Comparison of ENCODE assay signal across 8 cellular contexts in the genomic region with DNA sequence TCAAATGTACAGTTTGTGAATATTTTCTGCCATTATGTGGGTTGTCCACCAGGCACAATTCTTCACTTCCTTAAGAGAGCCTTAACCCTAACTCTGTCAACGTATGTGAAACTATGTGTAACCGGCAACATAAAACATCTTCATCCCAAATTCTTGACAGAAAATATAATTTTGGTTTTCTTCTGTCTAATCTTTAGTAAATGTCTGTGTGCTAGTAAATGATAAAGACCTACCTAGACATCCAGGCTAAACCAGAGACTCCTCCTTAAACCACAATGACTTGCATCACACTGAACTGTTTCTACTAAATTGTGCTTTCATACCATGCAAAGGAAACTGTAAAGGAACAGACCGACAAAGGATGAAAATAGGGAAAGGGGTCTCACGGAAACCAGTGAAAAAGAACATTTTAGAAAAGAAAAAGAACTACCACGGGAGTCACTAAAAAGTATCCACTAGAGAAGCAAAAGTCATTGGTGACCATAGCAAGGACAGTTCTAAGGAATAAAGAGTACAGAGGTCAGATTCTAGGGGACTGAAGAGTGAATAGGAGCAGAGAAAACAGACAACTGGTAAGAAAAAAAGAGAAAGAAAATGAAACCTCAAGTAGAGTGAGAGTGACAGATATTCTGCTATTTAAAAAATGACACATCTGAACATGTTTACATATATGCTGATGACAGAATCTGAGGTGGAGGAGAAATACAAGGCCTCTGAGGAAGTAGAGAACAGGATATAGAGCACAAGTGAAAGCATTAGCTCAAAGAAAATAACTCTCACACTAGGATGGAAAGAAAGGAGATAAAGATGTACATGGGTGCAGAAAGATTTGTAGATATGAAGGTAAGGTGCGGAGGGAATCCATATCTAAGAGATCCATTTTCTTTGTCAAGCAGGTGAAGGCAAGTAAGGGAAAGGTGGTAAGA. TPM values are rescaled to one million over a fixed set of nuclear protein-coding genes. Genes with fewer than 3 reads are reported as not detected.
A peak's percentile ranks its signal among the peaks of the same experiment; 100 is the strongest.
DNase-seq lines count a peak whose midpoint lies in the region; ATAC-seq and TF ChIP-seq lines count a peak whose summit lies in the region.

No MANE protein-coding gene starts in this region.

- H3K9me3 ChIP-seq in breast epithelium (no peaks in the 10 kb centered on the region), thymus (ENCODE audit: control insufficient read depth) (no peaks in the 10 kb centered on the region)

- WGBS in thymus = 19% methylated on average over 6 of the region's 6 CpGs

- peak overlapping the region; percentile 3 for H3K27ac Mint-ChIP-seq in MCF 10A (ENCODE audit: low read depth, unreplicated experiment)
- H3K27ac Mint-ChIP-seq in activated naive CD4-positive, alpha-beta T cell treated with anti-CD3 and anti-CD28 coated beads, Interleukin-2, amount 50 U/mL, for 72 hours = peak overlapping the region; percentile 92
- H3K27ac Mint-ChIP-seq in Calu3 (ENCODE audit: unreplicated experiment) = no peak overlapping the region

- TF ChIP-seq POLR2A in breast epithelium (IDR thresholded peaks at IDR 0.05) = no peak

- intact Hi-C loops in MCF 10A (cut with micrococcal nuclease) (loop anchor here (2.0 kb wide), 1 partner anchor 49 kb away; a partner anchor contains a TSS), breast epithelium (cut with DNase I; ENCODE audit: low total_unique reads) (no loop called here), Calu3 (cut with micrococcal nuclease; ENCODE audit: unreplicated experiment) (no loop called here)

- H3K4me3 ChIP-seq in breast epithelium (no peak overlapping the region), thymus (ENCODE audit: low read length) (no peak overlapping the region)

- no peaks in the 10 kb centered on the region for H3K36me3 ChIP-seq in breast epithelium
- H3K36me3 ChIP-seq in thymus (ENCODE audit: control insufficient read depth, insufficient read depth) = no peaks in the 10 kb centered on the region

- H3K9me3 Mint-ChIP-seq in MCF 10A (ENCODE audit: unreplicated experiment) = no peaks in the 10 kb centered on the region
- H3K9me3 Mint-ChIP-seq in activated naive CD4-positive, alpha-beta T cell treated with anti-CD3 and anti-CD28 coated beads, Interleukin-2, amount 50 U/mL, for 72 hours = peaks cover 0 to 4% of the 10 kb centered on the region in 2 donors
- no peaks in the 10 kb centered on the region for H3K9me3 Mint-ChIP-seq in Calu3 (ENCODE audit: low read depth, unreplicated experiment)

- BruUV-seq in MCF 10A (replicated peaks; lab: Mats Ljungman, UMichigan) = no TSS peak
- no TSS peak for BruUV-seq in Calu3 (replicated peaks; lab: Mats Ljungman, UMichigan)

- H3K27me3 Mint-ChIP-seq in MCF 10A (ENCODE audit: insufficient read depth, unreplicated experiment) = no peaks in the 10 kb centered on the region
- H3K27me3 Mint-ChIP-seq in Calu3 (ENCODE audit: unreplicated experiment) = no peaks in the 10 kb centered on the region

- H3K36me3 Mint-ChIP-seq in MCF 10A (ENCODE audit: insufficient read depth, unreplicated experiment) (peaks cover 26% of the 10 kb centered on the region), Calu3 (ENCODE audit: insufficient read depth, unreplicated experiment) (peaks cover 14% of the 10 kb centered on the region)
- peaks cover 12 to 18% of the 10 kb centered on the region in 2 donors for H3K36me3 Mint-ChIP-seq in activated naive CD4-positive, alpha-beta T cell treated with anti-CD3 and anti-CD28 coated beads, Interleukin-2, amount 50 U/mL, for 72 hours

- H3K4me3 Mint-ChIP-seq in MCF 10A (ENCODE audit: unreplicated experiment) (no peak overlapping the region), Calu3 (ENCODE audit: low read depth, unreplicated experiment) (no peak overlapping the region)

- peak; percentile 76 for ATAC-seq in HG03460 (IDR thresholded peaks at IDR 0.05; ENCODE audit: unreplicated experiment)
- ATAC-seq in activated naive CD4-positive, alpha-beta T cell treated with anti-CD3 and anti-CD28 coated beads, Interleukin-2, amount 50 U/mL, for 72 hours = peak; percentile 89 to 90

- H3K27me3 ChIP-seq in breast epithelium (no peaks in the 10 kb centered on the region), thymus (ENCODE audit: control insufficient read depth, insufficient read depth) (no peaks in the 10 kb centered on the region)

- POLR2A ChIA-PET in MCF 10A (lab: Yijun Ruan, JAX) = interaction anchor here (0.9 to 2.2 kb wide), 2 partner anchors 49 kb away, joined by 4 to 9 read pairs; a partner anchor contains a TSS

- CTCF ChIA-PET in MCF 10A (lab: Yijun Ruan, JAX) = no interaction called here
- CTCF ChIA-PET in Calu3 (lab: Charles Lee) = interaction anchor here (0.6 kb wide), 1 partner anchor 25 kb away, joined by 3 read pairs; no protein-coding TSS in a partner anchor

- H3K27ac ChIP-seq in breast epithelium (no peak overlapping the region), thymus (ENCODE audit: low read depth) (peak overlapping the region; percentile 46)

- H3K4me1 Mint-ChIP-seq in MCF 10A (ENCODE audit: insufficient read depth, unreplicated experiment) = peaks cover 29% of the 10 kb centered on the region
- H3K4me1 Mint-ChIP-seq in Calu3 (ENCODE audit: low read depth, unreplicated experiment) = peaks cover 12% of the 10 kb centered on the region

- TF ChIP-seq CTCF in MCF 10A (IDR thresholded peaks at IDR 0.05; ENCODE audit: unreplicated experiment) (no peak), breast epithelium (IDR thresholded peaks at IDR 0.05) (no peak), Calu3 (IDR thresholded peaks at IDR 0.05; ENCODE audit: unreplicated experiment) (no peak)

- H3K4me1 ChIP-seq in breast epithelium (no peaks in the 10 kb centered on the region), thymus (ENCODE audit: control insufficient read depth, insufficient read depth, low read length) (no peaks in the 10 kb centered on the region)

- DNase-seq in MCF 10A (ENCODE audit: unreplicated experiment) (peak; percentile 13), breast epithelium (ENCODE audit: low spot score in 2 of 2) (no peak), NCI-H82 treated with DMSO at 0.1 percent for 48 hours (lab: John Stamatoyannopoulos, UW; ENCODE audit: unreplicated experiment) (no peak), Calu3 (no peak), epidermal melanocyte (ENCODE audit: insufficient read length, low spot score) (no peak)
- no peak for DNase-seq in activated naive CD4-positive, alpha-beta T cell treated with anti-CD3 and anti-CD28 coated beads, Interleukin-2, amount 50 U/mL, for 72 hours (ENCODE audit: low spot score in 2 of 2)

RNA-seq across cellular contexts. Expression of a gene that starts 49.4 kb away (rescaled TPM):
- total RNA-seq in MCF 10A (2022) (36.3 and 56.6 TPM in 2 replicates), breast epithelium (10 to 100 TPM; 60.3 to 96.3 (median 70.9) TPM), Calu3 (2022) (46.0 and 46.5 TPM in 2 replicates)
- 10 to 100 TPM; 20.5 to 27.1 TPM for total RNA-seq in activated naive CD4-positive, alpha-beta T cell treated with anti-CD3 and anti-CD28 coated beads, Interleukin-2, amount 50 U/mL, for 72 hours
- 7.5 TPM for polyA plus RNA-seq in thymus
